ENCODE assay signal across 8 cellular contexts in the genomic region with DNA sequence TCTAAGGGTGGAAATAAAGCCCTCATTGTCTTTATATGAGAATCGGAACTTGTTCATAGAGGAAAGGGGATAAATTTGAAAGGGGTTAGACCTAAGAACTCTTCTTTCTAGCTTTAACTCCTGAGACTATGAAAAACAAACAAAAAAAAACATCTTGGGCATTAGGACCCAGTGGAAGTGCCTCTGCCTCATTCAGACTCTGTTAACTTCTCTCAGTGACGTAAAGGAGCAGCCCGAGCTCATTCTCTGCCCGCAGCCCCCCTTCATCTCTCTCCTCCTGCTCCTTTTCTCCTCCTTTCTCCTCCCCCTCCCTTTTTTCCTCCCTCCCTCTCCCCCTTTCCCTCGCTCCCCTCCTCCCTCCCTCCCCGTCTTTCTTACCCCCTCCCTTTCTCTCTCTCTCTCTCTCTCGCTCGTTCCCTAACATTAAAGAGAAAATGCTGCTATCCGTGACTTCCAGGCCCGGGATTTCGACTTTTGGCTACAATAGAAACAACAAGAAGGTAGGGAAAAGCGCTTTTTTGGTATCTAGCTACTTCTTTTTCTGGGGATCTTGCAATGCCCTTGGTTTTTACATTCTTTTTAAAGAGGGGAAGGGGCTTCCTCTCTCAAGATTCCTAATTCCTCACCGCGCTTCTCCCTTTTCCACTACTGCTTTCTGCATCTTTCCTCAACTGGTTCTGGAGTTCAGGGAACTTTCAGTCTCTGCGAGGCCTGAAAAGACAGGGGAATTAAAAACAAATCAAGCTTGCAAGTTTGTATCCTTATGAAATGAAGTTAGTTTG. TPM values are rescaled to one million over a fixed set of nuclear protein-coding genes. Genes with fewer than 3 reads are reported as not detected.
DNase-seq lines count a peak whose midpoint lies in the region; ATAC-seq and TF ChIP-seq lines count a peak whose summit lies in the region.

TSS of gene RBMS2 (plus strand) at position 231 of the 782 bp plus-strand sequence. CDS start at position 435, 204 bp downstream.

- H4K20me1 ChIP-seq in GM23248 (ENCODE audit: insufficient read depth): no peaks in the 10 kb centered on the region

- H3K27ac ChIP-seq in GM23248 (peak within 1 kb of the TSS; percentile 68), duodenal mucosa (ENCODE audit: low read depth, low read length) (peak within 1 kb of the TSS; percentile 67)

- H3K4me3 ChIP-seq in BE2C (ENCODE audit: low read depth, low read length): peak within 1 kb of the TSS; percentile 67
- peak within 1 kb of the TSS; percentile 80 for H3K4me3 ChIP-seq in GM23248
- peak within 1 kb of the TSS; percentile 69 to 84 for H3K4me3 ChIP-seq in duodenal mucosa (ENCODE audit: low read depth in 1 of 2, low read length in 2 of 2)

- intact Hi-C loops in left colon (cut with DNase I, micrococcal nuclease): loop anchor here in 1 of 2 donors (5.0 kb wide), 1 partner anchor 111 kb away; the partner anchor contains the start of gene BAZ2A

- H3K9me2 ChIP-seq in GM23248 (ENCODE audit: insufficient read depth): no peaks in the 10 kb centered on the region

- H3F3A ChIP-seq in GM23248 (ENCODE audit: insufficient read depth): peaks cover 49% of the 10 kb centered on the region

- H2AFZ ChIP-seq in GM23248: peak within 1 kb of the TSS; percentile 87

- H3K9me3 ChIP-seq in BE2C (no peaks in the 10 kb centered on the region), GM23248 (ENCODE audit: low read depth) (no peaks in the 10 kb centered on the region), duodenal mucosa (ENCODE audit: control insufficient read depth in 1 of 2, low read length in 2 of 2) (no peaks in the 10 kb centered on the region)

- H3K36me3 ChIP-seq in BE2C: no peaks in the 10 kb centered on the region; the same call in 1 of the 2 replicates
- no peaks in the 10 kb centered on the region for H3K36me3 ChIP-seq in GM23248 (ENCODE audit: low read depth)
- no peaks in the 10 kb centered on the region for H3K36me3 ChIP-seq in duodenal mucosa (ENCODE audit: control insufficient read depth in 1 of 2, insufficient read depth in 2 of 2, low read length in 2 of 2)

- H3K27me3 ChIP-seq in BE2C (no peaks in the 10 kb centered on the region), GM23248 (replicated peaks; ENCODE audit: insufficient read depth) (no peaks in the 10 kb centered on the region), duodenal mucosa (ENCODE audit: control insufficient read depth in 1 of 2, insufficient read depth in 2 of 2, low read length in 2 of 2) (no peaks in the 10 kb centered on the region)

- 1 to 9% methylated on average over 10 to 15 of the region's 15 CpGs for WGBS in GM23248 (ENCODE audit: low coverage in 1 of 2, low lambda C conversion rate in 2 of 2, missing lambda C conversion rate in 2 of 2), 2 experiments

- TF ChIP-seq CTCF in BE2C (IDR thresholded peaks at IDR 0.05; ENCODE audit: low read depth, low read length): no peak

- peak within 1 kb of the TSS; percentile 90 for H3K4me2 ChIP-seq in GM23248 (ENCODE audit: unreplicated experiment)

- H3K4me1 ChIP-seq in BE2C (no peaks in the 10 kb centered on the region), GM23248 (ENCODE audit: insufficient read depth) (peaks cover 61% of the 10 kb centered on the region), duodenal mucosa (ENCODE audit: control insufficient read depth in 1 of 2, insufficient read depth in 2 of 2, low read length in 2 of 2) (peaks cover 3 to 15% of the 10 kb centered on the region in 2 donors)

- H3K79me2 ChIP-seq in GM23248 (ENCODE audit: insufficient read depth): peaks cover 50% of the 10 kb centered on the region

- H3K9ac ChIP-seq in GM23248: peak within 1 kb of the TSS; percentile 81
- peak within 1 kb of the TSS; percentile 54 to 65 for H3K9ac ChIP-seq in duodenal mucosa (ENCODE audit: low read depth in 1 of 2, low read length in 2 of 2)

- in situ Hi-C loops in GM23248 (cut with MboI): no loop called here

- DNase-seq in BE2C (peak; percentile 77), GM23248 (peak; percentile 96), NCI-H2227 treated with DMSO at 0.1 percent for 48 hours (lab: John Stamatoyannopoulos, UW) (peak; percentile 49), left colon (peak; percentile 69 to 90)
- DNase-seq in activated CD4-positive, alpha-beta T cell treated with anti-CD3 and anti-CD28 coated beads for 48 hours: peak; percentile 20
- peak; percentile 16 for DNase-seq in stimulated activated CD4-positive, alpha-beta T cell treated with anti-CD3 and anti-CD28 coated beads, Interleukin-15, amount 100 ng/mL, for 24 hours

- ATAC-seq in left colon (peak; percentile 93), GM19397 (IDR thresholded peaks at IDR 0.05; ENCODE audit: unreplicated experiment) (no peak)

RNA-seq across cellular contexts. Expression of gene RBMS2, which starts in this region (rescaled TPM):
- polyA plus RNA-seq in BE2C (2012; ENCODE audit: insufficient read depth, insufficient read length, low read depth): 4.4 TPM
- 23.8 and 28.7 TPM in 2 replicates for total RNA-seq in GM23248 (2014; rRNA removed; shearing (Covaris generic))
- 20.9 and 28.7 TPM in 2 replicates for polyA plus RNA-seq in GM23248 (2016; fragmentation: Nextera tagmentation; extraction: Ambion mirVana)
- total RNA-seq in left colon: 10 to 100 TPM; 33.9 to 40.2 TPM

Comparison
In these comparisons a context has a peak if more than half of its experiments do, and no peak if none do; other contexts are left out.
1. DNase-seq: peak in every context shown above with its lines; median percentile 96 in GM23248; 80 in left colon; 77 in BE2C; 49 in NCI-H2227 treated with DMSO at 0.1 percent for 48 hours; 20 in activated CD4-positive, alpha-beta T cell treated with anti-CD3 and anti-CD28 coated beads for 48 hours; 16 in stimulated activated CD4-positive, alpha-beta T cell treated with anti-CD3 and anti-CD28 coated beads, Interleukin-15, amount 100 ng/mL, for 24 hours.